In genomic region chr5:171434874-171435273, GRCh38 we compare ENCODE assay signal across 20 cellular contexts. TPM values are rescaled to one million over a fixed set of nuclear protein-coding genes. Genes with fewer than 3 reads are reported as not detected.
"Had no signal": no experiment of that assay in that cellular context is flagged by ENCODE, and none has a peak within 500 bp of the region (broad histone marks: within the 10 kb centered on the region; RNA-seq: fewer than 3 reads in every experiment).

No MANE protein-coding gene starts in this region.

- H3K36me3 ChIP-seq: SJSA1 had no signal

- H3K4me1 ChIP-seq: SJSA1 had no signal

- H3K27ac ChIP-seq: SJSA1, SK-N-MC had no signal

- H3K4me3 ChIP-seq: MG63, SJSA1, SK-N-MC had no signal

- H3K27me3 ChIP-seq: MG63, SJSA1 had no signal

- H3K9me3 ChIP-seq: MG63, SJSA1 had no signal

- DNase-seq: IMR-90, Karpas-422, KG1, MG63, NCI-H1092, NCI-H1105 treated with DMSO at 0.1 percent for 48 hours, NCI-H1417 treated with DMSO at 0.1 percent for 48 hours, NCI-H1694 treated with DMSO at 0.1 percent for 48 hours, NCI-H1930, NCI-H2081, NCI-H2107, NCI-H2227 treated with DMSO at 0.1 percent for 48 hours, NCI-H510A, NCI-H524 treated with DMSO at 0.1 percent for 48 hours, NCI-H774, RPMI8226, SIG-M5 had no signal

RNA-seq across cellular contexts. Expression of gene FGF18, which starts 15.4 kb away (rescaled TPM):
- total RNA-seq: HepG2, IMR-90 had no signal
